ENCODE assay signal across 8 cellular contexts in the genomic region with DNA sequence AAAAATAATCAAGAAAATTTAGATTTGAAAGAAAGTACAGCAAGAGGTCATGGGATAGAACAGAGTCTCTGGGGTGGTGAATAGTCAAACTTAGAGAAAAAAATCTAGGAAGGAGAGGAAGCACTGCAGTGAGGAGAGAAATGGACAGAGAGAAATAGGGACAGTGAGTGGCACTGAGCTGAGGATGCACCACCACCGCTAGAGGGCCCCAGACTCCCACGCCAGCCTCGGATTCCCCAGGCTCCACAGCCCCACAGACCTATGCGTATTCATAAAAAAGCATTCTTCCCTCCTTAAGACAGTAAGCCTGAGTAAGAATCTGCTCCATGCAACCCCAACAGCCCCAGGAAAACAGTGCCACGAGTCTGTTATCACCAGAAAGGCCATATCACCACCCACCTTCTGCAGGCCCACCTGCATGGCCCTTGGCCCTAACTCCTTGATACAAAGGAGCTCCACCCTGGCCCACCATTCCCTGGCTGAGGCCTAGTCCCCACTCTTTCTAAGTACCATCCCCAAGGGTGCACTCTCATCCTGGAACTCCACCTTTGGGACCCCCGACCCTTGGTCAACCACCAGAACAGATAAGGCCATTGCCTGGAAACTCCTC.
DNase-seq lines count a peak whose midpoint lies in the region; ATAC-seq and TF ChIP-seq lines count a peak whose summit lies in the region.

No MANE protein-coding gene starts in this region.

- DNase-seq in AG04449 (ENCODE audit: low read depth, low spot score) (no peak), NCI-H748 (lab: John Stamatoyannopoulos, UW; ENCODE audit: unreplicated experiment) (peak; percentile 50), ecto neural progenitor cell (ENCODE audit: low spot score) (peak; percentile 81), mesenchymal stem cell (peak; percentile 71)
- peak; percentile 87 for DNase-seq in activated CD8-positive, alpha-beta T cell treated with anti-CD3 and anti-CD28 coated beads, Interleukin-2, amount 10 ng/mL, durations not matched to agents 7 days and 5 days
- DNase-seq in stimulated activated CD8-positive, alpha-beta memory T cell treated with anti-CD3 and anti-CD28 coated beads, Interleukin-15, amount 100 ng/mL, for 48 hours (ENCODE audit: low read depth in 2 of 2): peak; percentile 50 to 51

- no peaks in the 10 kb centered on the region for H3K27me3 Mint-ChIP-seq in activated CD8-positive, alpha-beta T cell treated with anti-CD3 and anti-CD28 coated beads, Interleukin-2, amount 10 ng/mL, durations not matched to agents 7 days and 5 days (ENCODE audit: low read depth)

- H3K9me3 ChIP-seq in mesenchymal stem cell (ENCODE audit: control insufficient read depth, low read length): no peaks in the 10 kb centered on the region

- H2BK5ac ChIP-seq in mesenchymal stem cell (ENCODE audit: low read depth, low read length, poor library complexity, severe bottlenecking): no peak overlapping the region

- H4K91ac ChIP-seq in mesenchymal stem cell (ENCODE audit: low read length): no peak overlapping the region

- no peaks in the 10 kb centered on the region for H3K9me3 Mint-ChIP-seq in activated CD8-positive, alpha-beta T cell treated with anti-CD3 and anti-CD28 coated beads, Interleukin-2, amount 10 ng/mL, durations not matched to agents 7 days and 5 days (ENCODE audit: insufficient read depth)

- peaks cover 8% of the 10 kb centered on the region for H3K4me1 ChIP-seq in mesenchymal stem cell (ENCODE audit: control insufficient read depth, insufficient read depth, low read depth, low read length)

- H3K4me2 ChIP-seq in mesenchymal stem cell (ENCODE audit: low read length, poor library complexity, severe bottlenecking): no peak overlapping the region

- peak overlapping the region; percentile 8 for H3K27ac Mint-ChIP-seq in activated CD8-positive, alpha-beta T cell treated with anti-CD3 and anti-CD28 coated beads, Interleukin-2, amount 10 ng/mL, durations not matched to agents 7 days and 5 days

- H2AK5ac ChIP-seq in mesenchymal stem cell (ENCODE audit: low read length, severe bottlenecking): no peak overlapping the region

- no peaks in the 10 kb centered on the region for H3K27me3 ChIP-seq in mesenchymal stem cell (ENCODE audit: control insufficient read depth in 1 of 2, insufficient read depth in 1 of 2, low read length in 2 of 2)

- WGBS in mesenchymal stem cell: 23% methylated on average over 6 of the region's 6 CpGs

- H3K4me3 ChIP-seq in AG04449 (ENCODE audit: low read depth, low read length): no peak overlapping the region
- H3K4me3 ChIP-seq in mesenchymal stem cell (ENCODE audit: insufficient read depth in 1 of 2, low read depth in 1 of 2, low read length in 2 of 2): no peak overlapping the region

- H3K9ac ChIP-seq in mesenchymal stem cell (ENCODE audit: low read length): peak overlapping the region; percentile 36

- no peak overlapping the region for H3K18ac ChIP-seq in mesenchymal stem cell (ENCODE audit: low read depth in 1 of 2, low read length in 2 of 2)

- no peak overlapping the region for H3K23ac ChIP-seq in mesenchymal stem cell (ENCODE audit: low read length in 2 of 2)

- no peak overlapping the region for H3K14ac ChIP-seq in mesenchymal stem cell (ENCODE audit: low read length in 2 of 2)

- ATAC-seq in GM18498 (IDR thresholded peaks at IDR 0.05; ENCODE audit: unreplicated experiment) (peak; percentile 52), HG02973 (IDR thresholded peaks at IDR 0.05; ENCODE audit: unreplicated experiment) (peak; percentile 43)
- ATAC-seq in activated CD8-positive, alpha-beta T cell treated with anti-CD3 and anti-CD28 coated beads, Interleukin-2, amount 10 ng/mL, durations not matched to agents 7 days and 5 days: peak; percentile 96

- peaks cover 56% of the 10 kb centered on the region for H3K4me1 Mint-ChIP-seq in activated CD8-positive, alpha-beta T cell treated with anti-CD3 and anti-CD28 coated beads, Interleukin-2, amount 10 ng/mL, durations not matched to agents 7 days and 5 days (ENCODE audit: low read depth)

- peaks cover 15% of the 10 kb centered on the region for H3K79me1 ChIP-seq in mesenchymal stem cell (replicated peaks; ENCODE audit: low read length, poor library complexity, severe bottlenecking)

- no peak overlapping the region for H3K4ac ChIP-seq in mesenchymal stem cell (ENCODE audit: low read depth in 1 of 2, low read length in 2 of 2)

- H3K36me3 Mint-ChIP-seq in activated CD8-positive, alpha-beta T cell treated with anti-CD3 and anti-CD28 coated beads, Interleukin-2, amount 10 ng/mL, durations not matched to agents 7 days and 5 days (ENCODE audit: low read depth): peaks cover 11% of the 10 kb centered on the region

- H2BK12ac ChIP-seq in mesenchymal stem cell (ENCODE audit: low read length in 2 of 2): no peak overlapping the region

- CTCF ChIA-PET in AG04449 (lab: Yijun Ruan, JAX): interaction anchor here (0.6 to 2.6 kb wide), 24 partner anchors 8 to 261 kb away, joined by 3 to 21 read pairs (median 4); a partner anchor contains a TSS
- CTCF ChIA-PET in activated CD8-positive, alpha-beta T cell treated with anti-CD3 and anti-CD28 coated beads, Interleukin-2, amount 10 ng/mL, durations not matched to agents 7 days and 5 days (lab: Charles Lee): interaction anchor here (0.6 to 2.6 kb wide), 31 partner anchors 9 to 565 kb away, joined by 3 to 32 read pairs (median 5); a partner anchor contains a TSS

- no peak overlapping the region for H2BK120ac ChIP-seq in mesenchymal stem cell (ENCODE audit: low read depth, low read length)

- POLR2A ChIA-PET in AG04449 (lab: Yijun Ruan, JAX): no interaction called here
- POLR2A ChIA-PET in activated CD8-positive, alpha-beta T cell treated with anti-CD3 and anti-CD28 coated beads, Interleukin-2, amount 10 ng/mL, durations not matched to agents 7 days and 5 days (lab: Charles Lee): interaction anchor here (1.3 to 1.7 kb wide), 3 partner anchors 44 to 207 kb away, joined by 3 to 5 read pairs (median 4); a partner anchor contains a TSS

- TF ChIP-seq CTCF in AG04449 (IDR thresholded peaks at IDR 0.05; ENCODE audit: insufficient read depth, low read length, missing control alignments): peak; percentile 97

- no peak overlapping the region for H2BK15ac ChIP-seq in mesenchymal stem cell (ENCODE audit: low read depth, poor library complexity, severe bottlenecking)

- H3K27ac ChIP-seq in mesenchymal stem cell (ENCODE audit: low read length, poor library complexity, severe bottlenecking): no peak overlapping the region

- peaks cover 8 to 16% of the 10 kb centered on the region in 2 experiments for H3K36me3 ChIP-seq in mesenchymal stem cell (ENCODE audit: control insufficient read depth in 1 of 2, insufficient read depth in 2 of 2, low read depth in 1 of 2, low read length in 2 of 2)

- H3K4me3 Mint-ChIP-seq in activated CD8-positive, alpha-beta T cell treated with anti-CD3 and anti-CD28 coated beads, Interleukin-2, amount 10 ng/mL, durations not matched to agents 7 days and 5 days: no peak overlapping the region

- H2AFZ ChIP-seq in mesenchymal stem cell (ENCODE audit: low read depth, low read length): peak overlapping the region; percentile 5

- peak overlapping the region; percentile 50 for H4K8ac ChIP-seq in mesenchymal stem cell (ENCODE audit: low read length)

Comparison
In these comparisons a context has a peak if more than half of its experiments do, and no peak if none do; other contexts are left out.
1. ATAC-seq: peak in every context shown above with its lines; median percentile 96 in activated CD8-positive, alpha-beta T cell treated with anti-CD3 and anti-CD28 coated beads, Interleukin-2, amount 10 ng/mL, durations not matched to agents 7 days and 5 days; 52 in GM18498; 43 in HG02973.